Comparison of ENCODE assay signal across 26 cellular contexts in genomic region chr10:55280696-55281095, GRCh38.
"Had no signal": no experiment of that assay in that cellular context is flagged by ENCODE, and none has a peak within 500 bp of the region (broad histone marks: within the 10 kb centered on the region; RNA-seq: fewer than 3 reads in every experiment).

No MANE protein-coding gene starts in this region.

- H3K27ac ChIP-seq: stomach, suprapubic skin, testis, thoracic aorta, thyroid gland, tibial artery, tibial nerve, transverse colon, upper lobe of left lung, upper lobe of right lung, uterus, vagina had no signal

- H3K4me3 ChIP-seq: stomach, suprapubic skin, testis, thoracic aorta, thyroid gland, tibial artery, tibial nerve, transverse colon, upper lobe of left lung, upper lobe of right lung, uterus, vagina had no signal

- DNase-seq: stimulated activated CD4-positive, alpha-beta T cell treated with anti-CD3 and anti-CD28 coated beads, Interleukin-2, amount 100 ng/mL, for 48 hours; stimulated activated CD4-positive, alpha-beta T cell treated with anti-CD3 and anti-CD28 coated beads, Interleukin-4, amount 100 ng/mL, for 1 hour; stimulated activated CD4-positive, alpha-beta T cell treated with anti-CD3 and anti-CD28 coated beads, Interleukin-4, amount 100 ng/mL, for 24 hours; stimulated activated CD4-positive, alpha-beta T cell treated with anti-CD3 and anti-CD28 coated beads, Interleukin-4, amount 100 ng/mL, for 4 hours; stimulated activated CD8-positive, alpha-beta memory T cell treated with anti-CD3 and anti-CD28 coated beads, Interleukin-4, amount 100 ng/mL, for 48 hours; stimulated activated naive B cell treated with anti-CD40 and anti-IgM and Interleukin-4, amounts not matched to agents 10 μg/mL and 1 μg/mL and 100 μg/mL, for 72 hours; stimulated activated naive CD4-positive, alpha-beta T cell; stimulated activated naive CD4-positive, alpha-beta T cell treated with Interleukin-2 at 50 U/mL for 16 hours; stimulated activated naive CD8-positive, alpha-beta T cell treated with anti-CD3 and anti-CD28 coated beads, Interleukin-15, amount 100 ng/mL, for 72 hours; stimulated activated naive CD8-positive, alpha-beta T cell treated with anti-CD3 and anti-CD28 coated beads, Interleukin-15, Interleukin-2, amounts not matched to agents 100 U/mL and 50 U/mL, for 24 hours; stomach; substantia nigra; testis; thyroid gland; tibial artery; transverse colon; trophoblast cell; upper lobe of left lung; upper lobe of right lung; uterus had no signal

- H3K36me3 ChIP-seq: stomach, suprapubic skin, thoracic aorta, thyroid gland, tibial artery, tibial nerve, transverse colon, upper lobe of left lung, upper lobe of right lung, uterus, vagina had no signal

- H3K4me1 ChIP-seq: stomach, suprapubic skin, testis, thyroid gland, tibial artery, tibial nerve, transverse colon, upper lobe of left lung, upper lobe of right lung, uterus, vagina had no signal

- ATAC-seq: stimulated activated effector memory CD8-positive, alpha-beta T cell treated with anti-CD3 and anti-CD28 coated beads, Interleukin-12 subunit alpha, Interleukin-12 subunit beta, amount 100 ng/mL, for 72 hours; stimulated activated memory B cell treated with anti-CD40 and anti-IgM and Interleukin-4, amounts not matched to agents 10 μg/mL and 1 μg/mL and 100 μg/mL, for 72 hours; stimulated activated naive B cell treated with anti-CD40 and anti-IgM and Interleukin-4, amounts not matched to agents 10 μg/mL and 1 μg/mL and 100 μg/mL, for 72 hours; stimulated activated naive CD8-positive, alpha-beta T cell treated with anti-CD3 and anti-CD28 coated beads, Interleukin-15, amount 100 ng/mL, for 72 hours; stimulated activated naive CD8-positive, alpha-beta T cell treated with anti-CD3 and anti-CD28 coated beads, Interleukin-15, Interleukin-2, amounts not matched to agents 100 U/mL and 50 U/mL, for 24 hours; upper lobe of right lung had no signal

- H3K27me3 ChIP-seq: stomach, suprapubic skin, testis, thyroid gland, tibial artery, tibial nerve, transverse colon, upper lobe of left lung, upper lobe of right lung, uterus, vagina had no signal

- H3K9me3 ChIP-seq: suprapubic skin, testis, thoracic aorta, thyroid gland, tibial artery, tibial nerve, transverse colon, upper lobe of left lung, upper lobe of right lung, uterus, vagina had no signal
